Comparison of ENCODE assay signal across 1 cellular context in genomic region chr11:46827995-46828394, GRCh38.
TF ChIP-seq lines count a peak whose summit lies in the region.

No MANE protein-coding gene starts in this region.

TF ChIP-seq in HCT116, 20 proteins besides CTCF, POLR2A, EP300 and RAD21 (continued from another document):
- TF ChIP-seq, protein P1, sequence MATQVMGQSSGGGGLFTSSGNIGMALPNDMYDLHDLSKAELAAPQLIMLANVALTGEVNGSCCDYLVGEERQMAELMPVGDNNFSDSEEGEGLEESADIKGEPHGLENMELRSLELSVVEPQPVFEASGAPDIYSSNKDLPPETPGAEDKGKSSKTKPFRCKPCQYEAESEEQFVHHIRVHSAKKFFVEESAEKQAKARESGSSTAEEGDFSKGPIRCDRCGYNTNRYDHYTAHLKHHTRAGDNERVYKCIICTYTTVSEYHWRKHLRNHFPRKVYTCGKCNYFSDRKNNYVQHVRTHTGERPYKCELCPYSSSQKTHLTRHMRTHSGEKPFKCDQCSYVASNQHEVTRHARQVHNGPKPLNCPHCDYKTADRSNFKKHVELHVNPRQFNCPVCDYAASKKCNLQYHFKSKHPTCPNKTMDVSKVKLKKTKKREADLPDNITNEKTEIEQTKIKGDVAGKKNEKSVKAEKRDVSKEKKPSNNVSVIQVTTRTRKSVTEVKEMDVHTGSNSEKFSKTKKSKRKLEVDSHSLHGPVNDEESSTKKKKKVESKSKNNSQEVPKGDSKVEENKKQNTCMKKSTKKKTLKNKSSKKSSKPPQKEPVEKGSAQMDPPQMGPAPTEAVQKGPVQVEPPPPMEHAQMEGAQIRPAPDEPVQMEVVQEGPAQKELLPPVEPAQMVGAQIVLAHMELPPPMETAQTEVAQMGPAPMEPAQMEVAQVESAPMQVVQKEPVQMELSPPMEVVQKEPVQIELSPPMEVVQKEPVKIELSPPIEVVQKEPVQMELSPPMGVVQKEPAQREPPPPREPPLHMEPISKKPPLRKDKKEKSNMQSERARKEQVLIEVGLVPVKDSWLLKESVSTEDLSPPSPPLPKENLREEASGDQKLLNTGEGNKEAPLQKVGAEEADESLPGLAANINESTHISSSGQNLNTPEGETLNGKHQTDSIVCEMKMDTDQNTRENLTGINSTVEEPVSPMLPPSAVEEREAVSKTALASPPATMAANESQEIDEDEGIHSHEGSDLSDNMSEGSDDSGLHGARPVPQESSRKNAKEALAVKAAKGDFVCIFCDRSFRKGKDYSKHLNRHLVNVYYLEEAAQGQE (IDR thresholded peaks at IDR 0.05; ENCODE audit: low read depth): no peak
- TF ChIP-seq SP1 (IDR thresholded peaks at IDR 0.05; ENCODE audit: low read depth): no peak
- no peak for TF ChIP-seq ZFX (IDR thresholded peaks at IDR 0.05)
- TF ChIP-seq SIN3A (IDR thresholded peaks at IDR 0.05; ENCODE audit: low read depth): no peak
- no peak for TF ChIP-seq JUND (IDR thresholded peaks at IDR 0.05)
- no peak for TF ChIP-seq EZH2phosphoT487 (IDR thresholded peaks at IDR 0.05; ENCODE audit: borderline replicate concordance)
- TF ChIP-seq ZBTB33 (IDR thresholded peaks at IDR 0.05; ENCODE audit: extremely low read depth, insufficient replicate concordance, low read length): no peak
- TF ChIP-seq ZNF274 (IDR thresholded peaks at IDR 0.05; ENCODE audit: low read depth, low read length): no peak
